Comparison of ENCODE assay signal across 20 cellular contexts in the genomic region with DNA sequence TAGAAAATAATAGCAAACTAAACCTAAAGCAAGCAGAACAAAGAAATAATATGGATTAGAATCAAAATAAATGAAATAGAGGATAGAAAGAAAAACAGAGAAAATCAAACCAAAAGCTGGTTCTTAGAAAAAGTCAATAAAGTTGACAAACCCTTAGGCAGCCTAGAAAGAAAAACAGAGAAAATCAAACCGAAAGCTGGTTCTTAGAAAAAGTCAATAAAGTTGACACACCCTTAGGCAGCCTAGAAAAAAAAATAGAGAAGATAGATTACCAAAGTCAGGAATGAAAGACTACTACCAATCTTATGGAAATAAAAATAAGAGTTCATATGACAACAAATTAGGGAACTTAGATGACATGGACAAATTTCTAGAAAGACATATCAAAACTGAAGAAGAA.
A peak's percentile ranks its signal among the peaks of the same experiment; 100 is the strongest.
DNase-seq lines count a peak whose midpoint lies in the region; ATAC-seq and FAIRE-seq lines count a peak whose summit lies in the region.
"Had no signal": no experiment of that assay in that cellular context is flagged by ENCODE, and none has a peak within 500 bp of the region (broad histone marks: within the 10 kb centered on the region; RNA-seq: fewer than 3 reads in every experiment).

No MANE protein-coding gene starts in this region.

- H3K4me1 ChIP-seq in small intestine (ENCODE audit: control insufficient read depth in 2 of 2, insufficient read depth in 1 of 2, low read depth in 1 of 2, low read length in 1 of 2) = no peaks in the 10 kb centered on the region
- H3K4me1 ChIP-seq: BLaER1 had no signal

- intact Hi-C loops in left colon (cut with DNase I, micrococcal nuclease) = no loop called here

- H3K9me3 Mint-ChIP-seq in activated CD4-positive, alpha-beta T cell treated with anti-CD3 and anti-CD28 coated beads, Interleukin-2, amount 10 ng/mL, durations not matched to agents 7 days and 5 days = peaks cover 25% of the 10 kb centered on the region
- H3K9me3 Mint-ChIP-seq in stimulated activated naive CD8-positive, alpha-beta T cell treated with anti-CD3 and anti-CD28 coated beads, Interleukin-15, Interleukin-2, amounts not matched to agents 100 ng/mL and 50 ng/mL, for 24 hours = peaks cover 18% of the 10 kb centered on the region
- peaks cover 11 to 34% of the 10 kb centered on the region in 2 donors for H3K9me3 Mint-ChIP-seq in stimulated activated naive CD8-positive, alpha-beta T cell treated with anti-CD3 and anti-CD28 coated beads, Interleukin-15, amount 100 ng/mL, for 72 hours

- POLR2A ChIA-PET in activated CD4-positive, alpha-beta T cell treated with anti-CD3 and anti-CD28 coated beads, Interleukin-2, amount 10 ng/mL, durations not matched to agents 7 days and 5 days (lab: Charles Lee) = no interaction called here

- CTCF ChIA-PET in activated CD4-positive, alpha-beta T cell treated with anti-CD3 and anti-CD28 coated beads, Interleukin-2, amount 10 ng/mL, durations not matched to agents 7 days and 5 days (lab: Charles Lee) = interaction anchor here (1.0 kb wide), 1 partner anchor 22 kb away, joined by 3 read pairs; no protein-coding TSS in a partner anchor

- no peaks in the 10 kb centered on the region for H3K36me3 ChIP-seq in small intestine (ENCODE audit: control insufficient read depth in 2 of 2, insufficient read depth in 2 of 2, low read length in 2 of 2)
- H3K36me3 ChIP-seq: BLaER1 had no signal

- ATAC-seq in stimulated activated naive CD8-positive, alpha-beta T cell treated with anti-CD3 and anti-CD28 coated beads, Interleukin-15, amount 100 ng/mL, for 72 hours = no peak
- ATAC-seq in left colon (peak; percentile 82), GM19395 (IDR thresholded peaks at IDR 0.05; ENCODE audit: unreplicated experiment) (no peak)

- H3K4me3 ChIP-seq in small intestine (ENCODE audit: low read depth in 1 of 2, low read length in 2 of 2) = no peak overlapping the region
- H3K4me3 ChIP-seq: BLaER1 had no signal

- FAIRE-seq in small intestine (lab: Jason Lieb, UNC) = no peak
- FAIRE-seq: GM12892, GM18507, H1, HTR-8/SVneo had no signal

- H3K9me3 ChIP-seq in small intestine (ENCODE audit: control insufficient read depth, low read depth) = no peaks in the 10 kb centered on the region

- H3K36me3 Mint-ChIP-seq in activated CD4-positive, alpha-beta T cell treated with anti-CD3 and anti-CD28 coated beads, Interleukin-2, amount 10 ng/mL, durations not matched to agents 7 days and 5 days (ENCODE audit: low read depth) = peaks cover 21% of the 10 kb centered on the region
- H3K36me3 Mint-ChIP-seq in stimulated activated naive CD8-positive, alpha-beta T cell treated with anti-CD3 and anti-CD28 coated beads, Interleukin-15, Interleukin-2, amounts not matched to agents 100 ng/mL and 50 ng/mL, for 24 hours (ENCODE audit: low read depth) = no peaks in the 10 kb centered on the region
- H3K36me3 Mint-ChIP-seq: CD14-positive monocyte had no signal

- no peaks in the 10 kb centered on the region for H3K27me3 ChIP-seq in small intestine (ENCODE audit: control insufficient read depth in 2 of 2, insufficient read depth in 2 of 2, low read length in 2 of 2)
- H3K27me3 ChIP-seq: BLaER1 had no signal

- WGBS in small intestine, 3 donors = 18 to 47% (median 32%) methylated on average over 1 of the region's 1 CpG

- H3K4me3 Mint-ChIP-seq in activated CD4-positive, alpha-beta T cell treated with anti-CD3 and anti-CD28 coated beads, Interleukin-2, amount 10 ng/mL, durations not matched to agents 7 days and 5 days = no peak overlapping the region
- no peak overlapping the region for H3K4me3 Mint-ChIP-seq in stimulated activated naive CD8-positive, alpha-beta T cell treated with anti-CD3 and anti-CD28 coated beads, Interleukin-15, Interleukin-2, amounts not matched to agents 100 ng/mL and 50 ng/mL, for 24 hours
- H3K4me3 Mint-ChIP-seq in stimulated activated naive CD8-positive, alpha-beta T cell treated with anti-CD3 and anti-CD28 coated beads, Interleukin-15, amount 100 ng/mL, for 72 hours = no peak overlapping the region
- H3K4me3 Mint-ChIP-seq: H9 had no signal

- H3K4me1 Mint-ChIP-seq in activated CD4-positive, alpha-beta T cell treated with anti-CD3 and anti-CD28 coated beads, Interleukin-2, amount 10 ng/mL, durations not matched to agents 7 days and 5 days = peaks cover 14% of the 10 kb centered on the region
- H3K4me1 Mint-ChIP-seq in stimulated activated naive CD8-positive, alpha-beta T cell treated with anti-CD3 and anti-CD28 coated beads, Interleukin-15, Interleukin-2, amounts not matched to agents 100 ng/mL and 50 ng/mL, for 24 hours (ENCODE audit: low read depth) = no peaks in the 10 kb centered on the region
- H3K4me1 Mint-ChIP-seq in stimulated activated naive CD8-positive, alpha-beta T cell treated with anti-CD3 and anti-CD28 coated beads, Interleukin-15, amount 100 ng/mL, for 72 hours = no peaks in the 10 kb centered on the region
- H3K4me1 Mint-ChIP-seq: CD14-positive monocyte had no signal

- peaks cover 15% of the 10 kb centered on the region for H3K27me3 Mint-ChIP-seq in activated CD4-positive, alpha-beta T cell treated with anti-CD3 and anti-CD28 coated beads, Interleukin-2, amount 10 ng/mL, durations not matched to agents 7 days and 5 days
- H3K27me3 Mint-ChIP-seq in stimulated activated naive CD8-positive, alpha-beta T cell treated with anti-CD3 and anti-CD28 coated beads, Interleukin-15, Interleukin-2, amounts not matched to agents 100 ng/mL and 50 ng/mL, for 24 hours = no peaks in the 10 kb centered on the region
- no peaks in the 10 kb centered on the region for H3K27me3 Mint-ChIP-seq in stimulated activated naive CD8-positive, alpha-beta T cell treated with anti-CD3 and anti-CD28 coated beads, Interleukin-15, amount 100 ng/mL, for 72 hours

- DNase-seq in activated CD4-positive, alpha-beta T cell treated with anti-CD3 and anti-CD28 coated beads, Interleukin-2, amount 10 ng/mL, durations not matched to agents 7 days and 5 days = no peak
- no peak for DNase-seq in activated CD4-positive, alpha-beta T cell treated with anti-CD3 and anti-CD28 coated beads, Interleukin-2, amount 50 U/mL, for 1 hour
- DNase-seq in stimulated activated naive CD8-positive, alpha-beta T cell treated with anti-CD3 and anti-CD28 coated beads, Interleukin-15, amount 100 ng/mL, for 72 hours = no peak
- DNase-seq in left colon (no peak), small intestine (peak; percentile 18)
- DNase-seq in effector CD8-positive, alpha-beta T cell (lab: John Stamatoyannopoulos, UW) = no peak
- DNase-seq: 8988T; CD4-positive, alpha-beta memory T cell; DMS153; DMS79; GDM1; H9 had no signal

- H3K27ac ChIP-seq in small intestine (ENCODE audit: low read depth in 1 of 2, low read length in 1 of 2) = no peak overlapping the region
- H3K27ac ChIP-seq: BLaER1 had no signal

- peak overlapping the region; percentile 23 for H3K27ac Mint-ChIP-seq in activated CD4-positive, alpha-beta T cell treated with anti-CD3 and anti-CD28 coated beads, Interleukin-2, amount 10 ng/mL, durations not matched to agents 7 days and 5 days
- H3K27ac Mint-ChIP-seq in stimulated activated naive CD8-positive, alpha-beta T cell treated with anti-CD3 and anti-CD28 coated beads, Interleukin-15, Interleukin-2, amounts not matched to agents 100 ng/mL and 50 ng/mL, for 24 hours = peak overlapping the region; percentile 8
- H3K27ac Mint-ChIP-seq in stimulated activated naive CD8-positive, alpha-beta T cell treated with anti-CD3 and anti-CD28 coated beads, Interleukin-15, amount 100 ng/mL, for 72 hours = no peak overlapping the region
- H3K27ac Mint-ChIP-seq: CD14-positive monocyte, H9 had no signal

Comparison
In these comparisons a context has a peak if more than half of its experiments do, and no peak if none do; other contexts are left out.
1. H3K27ac Mint-ChIP-seq: peak in activated CD4-positive, alpha-beta T cell treated with anti-CD3 and anti-CD28 coated beads, Interleukin-2, amount 10 ng/mL, durations not matched to agents 7 days and 5 days (single experiment) and stimulated activated naive CD8-positive, alpha-beta T cell treated with anti-CD3 and anti-CD28 coated beads, Interleukin-15, Interleukin-2, amounts not matched to agents 100 ng/mL and 50 ng/mL, for 24 hours (single experiment); none in stimulated activated naive CD8-positive, alpha-beta T cell treated with anti-CD3 and anti-CD28 coated beads, Interleukin-15, amount 100 ng/mL, for 72 hours (0 of 2).